ENCODE assay signal across 19 cellular contexts in the genomic region with DNA sequence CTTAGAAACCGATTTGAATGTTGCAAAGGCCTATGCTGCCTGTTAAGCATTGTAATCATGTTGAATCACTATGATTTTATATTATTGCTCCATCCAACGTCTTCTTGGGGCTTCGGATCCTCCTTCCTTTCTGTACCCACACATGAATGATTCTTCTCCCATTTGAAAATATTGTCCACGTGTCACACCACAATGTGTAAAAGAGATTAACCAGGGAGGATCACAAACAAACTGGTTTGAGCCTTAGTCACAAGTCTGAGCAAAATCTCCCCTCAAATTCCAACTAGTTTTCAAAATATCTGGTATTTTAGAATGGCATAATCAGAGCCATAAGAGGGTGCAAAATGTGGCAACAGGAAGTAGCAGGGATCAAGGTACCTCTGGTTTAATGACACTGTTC.
A peak's percentile ranks its signal among the peaks of the same experiment; 100 is the strongest.
DNase-seq lines count a peak whose midpoint lies in the region; ATAC-seq and TF ChIP-seq lines count a peak whose summit lies in the region.
"Had no signal": no experiment of that assay in that cellular context is flagged by ENCODE, and none has a peak within 500 bp of the region (broad histone marks: within the 10 kb centered on the region; RNA-seq: fewer than 3 reads in every experiment).

No MANE protein-coding gene starts in this region.

- H2AFZ ChIP-seq in GM23338 (0 out of 2 replicates have a peak overlapping the region, but pooled peaks have one; percentile 53), smooth muscle cell (ENCODE audit: low read depth) (peak overlapping the region; percentile 34)

- peaks cover 18% of the 10 kb centered on the region for H3K4me1 Mint-ChIP-seq in GM23338

- H3K27me3 Mint-ChIP-seq in GM23338 (ENCODE audit: insufficient read depth, low read depth, poor library complexity), result no peaks in the 10 kb centered on the region

- no peak overlapping the region for H3K4me3 Mint-ChIP-seq in GM23338

- H3K4me1 ChIP-seq in GM23338 (ENCODE audit: insufficient read depth) (peaks cover 8% of the 10 kb centered on the region), smooth muscle cell (ENCODE audit: low read depth) (no peaks in the 10 kb centered on the region)
- H3K4me1 ChIP-seq: A549, BE2C, SJSA1 had no signal

- H4K20me1 ChIP-seq in GM23338 (replicated peaks; ENCODE audit: insufficient read depth) (no peaks in the 10 kb centered on the region), smooth muscle cell (ENCODE audit: low read depth) (no peaks in the 10 kb centered on the region)

- H3K36me3 Mint-ChIP-seq in GM23338 (ENCODE audit: low read depth), result no peaks in the 10 kb centered on the region

- H3F3A ChIP-seq in GM23338 (replicated peaks; ENCODE audit: low read depth) (no peaks in the 10 kb centered on the region), smooth muscle cell (ENCODE audit: low read depth) (no peaks in the 10 kb centered on the region)

- H3K79me2 ChIP-seq in GM23338 (replicated peaks; ENCODE audit: insufficient read depth), result no peaks in the 10 kb centered on the region
- H3K79me2 ChIP-seq in smooth muscle cell (ENCODE audit: low read depth), result no peaks in the 10 kb centered on the region

- H3K27me3 ChIP-seq in GM23338 (ENCODE audit: insufficient read depth), result no peaks in the 10 kb centered on the region
- H3K27me3 ChIP-seq in smooth muscle cell (ENCODE audit: low read depth), result no peaks in the 10 kb centered on the region
- H3K27me3 ChIP-seq: BE2C had no signal

- H3K27ac Mint-ChIP-seq in GM23338, result no peak overlapping the region

- ATAC-seq in GM23338, result no peak
- ATAC-seq in GM18867 (IDR thresholded peaks at IDR 0.05; ENCODE audit: unreplicated experiment), result no peak
- ATAC-seq: A549, Panc1 had no signal

- H3K9me3 ChIP-seq in smooth muscle cell (replicated peaks; ENCODE audit: low read depth), result no peaks in the 10 kb centered on the region
- H3K9me3 ChIP-seq: A549, BE2C, SJSA1 had no signal

- H3K4me2 ChIP-seq in GM23338 (no peak overlapping the region), smooth muscle cell (peak overlapping the region; percentile 23)
- H3K4me2 ChIP-seq: A549 had no signal

- no peaks in the 10 kb centered on the region for H3K9me3 Mint-ChIP-seq in GM23338

- DNase-seq in GM23338 (ENCODE audit: low spot score) (no peak), NOMO-1 treated with DMSO at 0.1 percent for 48 hours (lab: John Stamatoyannopoulos, UW; ENCODE audit: unreplicated experiment) (peak; percentile 86), fibroblast of villous mesenchyme (ENCODE audit: low read depth) (peak; percentile 13), smooth muscle cell (lab: John Stamatoyannopoulos, UW; ENCODE audit: unreplicated experiment) (no peak), foreskin fibroblast (no peak)
- no peak for DNase-seq in stimulated activated naive CD4-positive, alpha-beta T cell treated with Interleukin-2 at 50 U/mL for 16 hours (lab: John Stamatoyannopoulos, UW)
- DNase-seq: BE2C, DMS53, GDM1, KG1, NCI-H1417, NCI-H1694 treated with DMSO at 0.1 percent for 48 hours, NCI-H446, NCI-H526, T-helper 1 cell had no signal

- H3K9ac ChIP-seq in smooth muscle cell (ENCODE audit: low read depth), result no peak overlapping the region

- no peak overlapping the region for H3K27ac ChIP-seq in GM23338 (ENCODE audit: low read depth)
- H3K27ac ChIP-seq in smooth muscle cell (ENCODE audit: low read depth), result peak overlapping the region; percentile 45
- H3K27ac ChIP-seq: A549, SJSA1 had no signal

- H3K4me3 ChIP-seq in GM23338, result no peak overlapping the region
- H3K4me3 ChIP-seq in fibroblast of villous mesenchyme (ENCODE audit: low read depth, low read length), result no peak overlapping the region
- H3K4me3 ChIP-seq in smooth muscle cell, result no peak overlapping the region
- no peak overlapping the region for H3K4me3 ChIP-seq in foreskin fibroblast (ENCODE audit: low read depth in 1 of 2, low read length in 2 of 2)
- H3K4me3 ChIP-seq: A549, SJSA1 had no signal

- H3K36me3 ChIP-seq in GM23338 (ENCODE audit: insufficient read depth), result no peaks in the 10 kb centered on the region
- no peaks in the 10 kb centered on the region for H3K36me3 ChIP-seq in smooth muscle cell (ENCODE audit: low read depth)
- H3K36me3 ChIP-seq: BE2C, SJSA1 had no signal

- WGBS in smooth muscle cell (ENCODE audit: low lambda C conversion rate), result 44% methylated on average over 4 of the region's 4 CpGs

- H3K9me2 ChIP-seq in GM23338 (ENCODE audit: insufficient read depth), result 0 out of 2 replicates have a peak, but pooled peaks cover 3% of the 10 kb centered on the region

- TF ChIP-seq CTCF in GM23338 (conservative IDR thresholded peaks at IDR 0.05; ENCODE audit: low read depth in 2 of 2) (no peak), fibroblast of villous mesenchyme (IDR thresholded peaks at IDR 0.05; ENCODE audit: insufficient read depth, low read depth, low read length) (no peak), smooth muscle cell (IDR thresholded peaks at IDR 0.05; ENCODE audit: borderline replicate concordance, insufficient read depth, poor library complexity, severe bottlenecking) (no peak), foreskin fibroblast (IDR thresholded peaks at IDR 0.05; ENCODE audit: low read depth, low read length) (no peak)

TF ChIP-seq in GM23338, 12 proteins besides CTCF, POLR2A, EP300 and RAD21 (continues in another document):
- TF ChIP-seq, protein P1, sequence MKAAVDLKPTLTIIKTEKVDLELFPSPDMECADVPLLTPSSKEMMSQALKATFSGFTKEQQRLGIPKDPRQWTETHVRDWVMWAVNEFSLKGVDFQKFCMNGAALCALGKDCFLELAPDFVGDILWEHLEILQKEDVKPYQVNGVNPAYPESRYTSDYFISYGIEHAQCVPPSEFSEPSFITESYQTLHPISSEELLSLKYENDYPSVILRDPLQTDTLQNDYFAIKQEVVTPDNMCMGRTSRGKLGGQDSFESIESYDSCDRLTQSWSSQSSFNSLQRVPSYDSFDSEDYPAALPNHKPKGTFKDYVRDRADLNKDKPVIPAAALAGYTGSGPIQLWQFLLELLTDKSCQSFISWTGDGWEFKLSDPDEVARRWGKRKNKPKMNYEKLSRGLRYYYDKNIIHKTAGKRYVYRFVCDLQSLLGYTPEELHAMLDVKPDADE (IDR thresholded peaks at IDR 0.05), result no peak
- TF ChIP-seq NANOG (IDR thresholded peaks at IDR 0.05; ENCODE audit: borderline replicate concordance) (no peak), JUNB (IDR thresholded peaks at IDR 0.05; ENCODE audit: unreplicated experiment) (no peak), EZH2 (IDR thresholded peaks at IDR 0.05; ENCODE audit: low read depth, unreplicated experiment) (no peak), POLR2AphosphoS5 (IDR thresholded peaks at IDR 0.05; ENCODE audit: low read depth) (no peak), STAT1 (IDR thresholded peaks at IDR 0.05; ENCODE audit: unreplicated experiment) (no peak)
- TF ChIP-seq, protein P2, sequence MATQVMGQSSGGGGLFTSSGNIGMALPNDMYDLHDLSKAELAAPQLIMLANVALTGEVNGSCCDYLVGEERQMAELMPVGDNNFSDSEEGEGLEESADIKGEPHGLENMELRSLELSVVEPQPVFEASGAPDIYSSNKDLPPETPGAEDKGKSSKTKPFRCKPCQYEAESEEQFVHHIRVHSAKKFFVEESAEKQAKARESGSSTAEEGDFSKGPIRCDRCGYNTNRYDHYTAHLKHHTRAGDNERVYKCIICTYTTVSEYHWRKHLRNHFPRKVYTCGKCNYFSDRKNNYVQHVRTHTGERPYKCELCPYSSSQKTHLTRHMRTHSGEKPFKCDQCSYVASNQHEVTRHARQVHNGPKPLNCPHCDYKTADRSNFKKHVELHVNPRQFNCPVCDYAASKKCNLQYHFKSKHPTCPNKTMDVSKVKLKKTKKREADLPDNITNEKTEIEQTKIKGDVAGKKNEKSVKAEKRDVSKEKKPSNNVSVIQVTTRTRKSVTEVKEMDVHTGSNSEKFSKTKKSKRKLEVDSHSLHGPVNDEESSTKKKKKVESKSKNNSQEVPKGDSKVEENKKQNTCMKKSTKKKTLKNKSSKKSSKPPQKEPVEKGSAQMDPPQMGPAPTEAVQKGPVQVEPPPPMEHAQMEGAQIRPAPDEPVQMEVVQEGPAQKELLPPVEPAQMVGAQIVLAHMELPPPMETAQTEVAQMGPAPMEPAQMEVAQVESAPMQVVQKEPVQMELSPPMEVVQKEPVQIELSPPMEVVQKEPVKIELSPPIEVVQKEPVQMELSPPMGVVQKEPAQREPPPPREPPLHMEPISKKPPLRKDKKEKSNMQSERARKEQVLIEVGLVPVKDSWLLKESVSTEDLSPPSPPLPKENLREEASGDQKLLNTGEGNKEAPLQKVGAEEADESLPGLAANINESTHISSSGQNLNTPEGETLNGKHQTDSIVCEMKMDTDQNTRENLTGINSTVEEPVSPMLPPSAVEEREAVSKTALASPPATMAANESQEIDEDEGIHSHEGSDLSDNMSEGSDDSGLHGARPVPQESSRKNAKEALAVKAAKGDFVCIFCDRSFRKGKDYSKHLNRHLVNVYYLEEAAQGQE (IDR thresholded peaks at IDR 0.05; ENCODE audit: unreplicated experiment), result no peak

Comparison
In these comparisons a context has a peak if more than half of its experiments do, and no peak if none do; other contexts are left out.
1. DNase-seq: peak in NOMO-1 treated with DMSO at 0.1 percent for 48 hours (single experiment) and fibroblast of villous mesenchyme (single experiment); none in GM23338 (single experiment), smooth muscle cell (single experiment), stimulated activated naive CD4-positive, alpha-beta T cell treated with Interleukin-2 at 50 U/mL for 16 hours (single experiment) and foreskin fibroblast (0 of 2).